Comparison of ENCODE assay signal across 1 cellular context in genomic region chr1:211738709-211739301, GRCh38.
TF ChIP-seq lines count a peak whose summit lies in the region.

No MANE protein-coding gene starts in this region.

TF ChIP-seq in HepG2, 621 proteins besides CTCF, POLR2A, EP300 and RAD21 (continued from another document):
- TF ChIP-seq PAXIP1 (CRISPR knock-in tag; conservative IDR thresholded peaks at IDR 0.05) (no peak), MIXL1 (CRISPR knock-in tag; IDR thresholded peaks at IDR 0.05) (no peak), HNRNPH1 (optimal IDR thresholded peaks at IDR 0.05; ENCODE audit: low read depth, low read length) (no peak), ZNF431 (CRISPR knock-in tag; IDR thresholded peaks at IDR 0.05; ENCODE audit: borderline replicate concordance, low read depth) (no peak), ZMAT3 (CRISPR knock-in tag; conservative IDR thresholded peaks at IDR 0.05) (no peak), DPF2 (CRISPR knock-in tag; IDR thresholded peaks at IDR 0.05; ENCODE audit: borderline replicate concordance, low read depth) (no peak), SMC3 (IDR thresholded peaks at IDR 0.05; ENCODE audit: low read length) (no peak), TEF (CRISPR knock-in tag; IDR thresholded peaks at IDR 0.05) (no peak), TEAD2 (CRISPR knock-in tag; IDR thresholded peaks at IDR 0.05) (no peak), ZNF550 (CRISPR knock-in tag; IDR thresholded peaks at IDR 0.05; ENCODE audit: borderline replicate concordance) (no peak), GTF3A (CRISPR knock-in tag; conservative IDR thresholded peaks at IDR 0.05) (no peak), SALL1 (CRISPR knock-in tag; IDR thresholded peaks at IDR 0.05) (no peak), KLF13 (CRISPR knock-in tag; IDR thresholded peaks at IDR 0.05) (no peak), ZBTB34 (CRISPR knock-in tag; IDR thresholded peaks at IDR 0.05) (no peak)
